In the genomic region with DNA sequence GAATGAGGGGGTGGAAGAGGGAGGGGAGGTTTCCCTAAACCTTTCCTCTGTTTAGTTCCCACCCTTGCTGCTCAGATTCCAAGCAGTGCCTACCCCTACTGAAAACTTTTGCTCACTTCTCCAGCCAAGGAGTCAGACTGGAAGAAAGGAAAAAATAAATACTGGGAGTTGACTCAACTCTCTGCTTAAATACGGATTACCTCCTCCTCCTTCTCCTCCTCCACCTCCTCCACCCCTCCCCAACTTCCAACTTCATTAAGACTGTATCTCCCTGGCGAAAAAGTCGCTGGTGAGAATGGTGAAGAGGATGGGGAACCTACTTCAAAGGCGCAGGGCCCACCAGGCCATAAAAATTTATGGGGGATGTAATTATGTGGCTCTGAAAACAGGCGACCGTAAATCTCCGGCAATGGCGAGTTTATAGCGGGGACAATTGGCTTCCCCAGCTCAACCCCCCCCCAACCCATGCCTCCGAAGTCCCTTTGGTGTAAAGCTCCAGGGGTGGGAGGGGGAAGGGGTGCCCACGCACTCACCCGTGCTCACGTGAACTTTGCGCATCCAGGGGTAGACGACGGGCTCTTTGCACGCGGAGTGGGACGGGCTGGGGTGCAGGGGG, we compare ENCODE assay signal across 8 cellular contexts. TPM values are rescaled to one million over a fixed set of nuclear protein-coding genes. Genes with fewer than 3 reads are reported as not detected.
A peak's percentile ranks its signal among the peaks of the same experiment; 100 is the strongest.
DNase-seq lines count a peak whose midpoint lies in the region; ATAC-seq, FAIRE-seq and TF ChIP-seq lines count a peak whose summit lies in the region.

No MANE protein-coding gene starts in this region.

- H3K36me3 Mint-ChIP-seq in activated T-cell treated with anti-CD3 and anti-CD28 coated beads, Interleukin-2, amount 50 U/mL, for 4 hours (ENCODE audit: insufficient read depth): no peaks in the 10 kb centered on the region
- H3K36me3 Mint-ChIP-seq in WTC11: no peaks in the 10 kb centered on the region

- peaks cover 49% of the 10 kb centered on the region for H3K4me1 Mint-ChIP-seq in activated T-cell treated with anti-CD3 and anti-CD28 coated beads, Interleukin-2, amount 50 U/mL, for 4 hours (ENCODE audit: low read depth)
- H3K4me1 Mint-ChIP-seq in WTC11: peaks cover 43% of the 10 kb centered on the region

- H3K27ac Mint-ChIP-seq in WTC11: no peak overlapping the region

- TF ChIP-seq POLR2A in thyroid gland (IDR thresholded peaks at IDR 0.05): no peak

- WGBS in thyroid gland, 2 donors: 3 to 7% methylated on average over 16 to 19 of the region's 19 CpGs

- no peaks in the 10 kb centered on the region for H3K9me1 ChIP-seq in keratinocyte (ENCODE audit: control insufficient read depth, extremely low read depth, insufficient read depth, low read length)

- H4K20me1 ChIP-seq in keratinocyte (ENCODE audit: control insufficient read depth, extremely low read depth, insufficient read depth, low read length): no peaks in the 10 kb centered on the region

- dilution Hi-C loops in keratinocyte (cut with MboI; ENCODE audit: extremely low pct_ligation_motif_present, low sequenced_read_pairs): no loop called here

- H3K4me3 ChIP-seq in keratinocyte (ENCODE audit: control insufficient read depth in 2 of 3, extremely low read depth in 1 of 3, insufficient read depth in 2 of 3, low read depth in 1 of 3, low read length in 3 of 3) (peak overlapping the region; percentile 58 to 66 (median 60)), thyroid gland (replicated peaks in 1 of 3) (peak overlapping the region in 1 of 3 donors; percentile 24)

- ATAC-seq in activated T-cell treated with anti-CD3 and anti-CD28 coated beads, Interleukin-2, amount 50 U/mL, for 4 hours: peak; percentile 8 to 16
- no peak for ATAC-seq in WTC11
- ATAC-seq in HG03460 (IDR thresholded peaks at IDR 0.05; ENCODE audit: unreplicated experiment): no peak
- no peak for ATAC-seq in GM19463 (IDR thresholded peaks at IDR 0.05; ENCODE audit: unreplicated experiment)

- H3K9me3 ChIP-seq in keratinocyte (ENCODE audit: control insufficient read depth, low read depth, low read length) (no peaks in the 10 kb centered on the region), thyroid gland (no peaks in the 10 kb centered on the region)

- no peaks in the 10 kb centered on the region for H3K9me3 Mint-ChIP-seq in activated T-cell treated with anti-CD3 and anti-CD28 coated beads, Interleukin-2, amount 50 U/mL, for 4 hours
- no peaks in the 10 kb centered on the region for H3K9me3 Mint-ChIP-seq in WTC11

- DNase-seq in activated T-cell treated with anti-CD3 and anti-CD28 coated beads, Interleukin-2, amount 50 U/mL, for 4 hours: no peak
- DNase-seq in activated T-cell treated with anti-CD3 and anti-CD28 coated beads for 4 hours (no peak), WTC11 (ENCODE audit: low spot score) (no peak), keratinocyte (ENCODE audit: low read depth, low spot score) (no peak), thyroid gland (no peak), cerebellum (ENCODE audit: low spot score) (no peak)

- no peak for FAIRE-seq in keratinocyte (lab: Jason Lieb, UNC)

- TF ChIP-seq CTCF in WTC11 (IDR thresholded peaks at IDR 0.05) (no peak), keratinocyte (optimal IDR thresholded peaks at IDR 0.05 in 1 of 3, IDR thresholded peaks at IDR 0.05 in 1 of 3, conservative IDR thresholded peaks at IDR 0.05 in 1 of 3; ENCODE audit: extremely low read depth in 1 of 3, insufficient read depth in 2 of 3, low read length in 3 of 3) (no peak), thyroid gland (IDR thresholded peaks at IDR 0.05) (no peak)

- POLR2A ChIA-PET in WTC11 (lab: Charles Lee): no interaction called here

- H3K79me2 ChIP-seq in keratinocyte (ENCODE audit: control insufficient read depth, insufficient read depth, low read length): no peaks in the 10 kb centered on the region

- H3K4me3 Mint-ChIP-seq in activated T-cell treated with anti-CD3 and anti-CD28 coated beads, Interleukin-2, amount 50 U/mL, for 4 hours: peak overlapping the region; percentile 81
- peak overlapping the region; percentile 48 for H3K4me3 Mint-ChIP-seq in WTC11

- no peak overlapping the region for H2AFZ ChIP-seq in keratinocyte (ENCODE audit: control insufficient read depth, low read length)

- H3K27ac ChIP-seq in keratinocyte (ENCODE audit: control insufficient read depth, insufficient read depth, low read length) (no peak overlapping the region), thyroid gland (peak overlapping the region in 2 of 3 donors; percentile 21 to 33)

- H3K27me3 Mint-ChIP-seq in activated T-cell treated with anti-CD3 and anti-CD28 coated beads, Interleukin-2, amount 50 U/mL, for 4 hours (ENCODE audit: low read depth): peaks cover 43% of the 10 kb centered on the region
- peaks cover 45% of the 10 kb centered on the region; the same call in 1 of the 2 replicates for H3K27me3 Mint-ChIP-seq in WTC11 (ENCODE audit: low read depth)

- H3K9ac ChIP-seq in keratinocyte (ENCODE audit: control insufficient read depth, extremely low read depth, insufficient read depth, low read length): peak overlapping the region; percentile 41

- CTCF ChIA-PET in WTC11 (lab: Charles Lee): interaction anchor here (1.0 to 1.3 kb wide), 2 partner anchors 36 to 59 kb away, joined by 4 read pairs; no protein-coding TSS in a partner anchor

- H3K4me1 ChIP-seq in keratinocyte (ENCODE audit: control insufficient read depth, extremely low read depth, insufficient read depth, low read length) (peaks cover 30% of the 10 kb centered on the region), thyroid gland (peaks cover 0 to 18% of the 10 kb centered on the region in 2 donors)

- peak overlapping the region; percentile 85 for H3K4me2 ChIP-seq in keratinocyte (ENCODE audit: control insufficient read depth, extremely low read depth, insufficient read depth, low read depth, low read length)

- peaks cover 88% of the 10 kb centered on the region for H3K27me3 ChIP-seq in keratinocyte (ENCODE audit: control insufficient read depth, extremely low read depth, insufficient read depth, low read length)
- H3K27me3 ChIP-seq in thyroid gland: peaks cover 72% of the 10 kb centered on the region

- peaks cover 0 to 2% of the 10 kb centered on the region in 2 experiments for H3K36me3 ChIP-seq in keratinocyte (ENCODE audit: control insufficient read depth in 2 of 2, extremely low read depth in 1 of 2, insufficient read depth in 2 of 2, low read length in 2 of 2)
- no peaks in the 10 kb centered on the region for H3K36me3 ChIP-seq in thyroid gland

- intact Hi-C loops in thyroid gland (cut with DNase I): no loop called here

RNA-seq across cellular contexts. Expression of gene HOXB4, which starts 0.7 kb away (rescaled TPM):
- total RNA-seq in activated T-cell treated with anti-CD3 and anti-CD28 coated beads, Interleukin-2, amount 50 U/mL, for 4 hours: 1 to 10 TPM in 2 of 3 donors, under 1 TPM in 1; 0.94 to 1.6 (median 1.4) TPM
- 0.04 TPM in 1 of 3 replicates, not detected in the others for total RNA-seq in WTC11 (2021)
- polyA plus RNA-seq in keratinocyte: 0.46 to 0.89 TPM (median 0.59 TPM) in 3 replicates
- 0.11 TPM for polyA plus RNA-seq in keratinocyte (2011; ENCODE audit: low read depth)
- 0.46 and 0.55 TPM in 2 replicates for polyA plus RNA-seq in keratinocyte (2011; cell fraction: cytosol; rRNA removed)
- polyA plus RNA-seq in keratinocyte (2011; cell fraction: nucleus; rRNA removed): 1.4 and 1.8 TPM in 2 replicates
- 0.30 and 1.2 TPM in 2 replicates for polyA plus RNA-seq in keratinocyte (2012; ENCODE audit: low replicate concordance)
- polyA minus RNA-seq in keratinocyte: 0.19 to 0.92 TPM (median 0.30 TPM) in 3 replicates
- polyA minus RNA-seq in keratinocyte (2011; cell fraction: cytosol; rRNA and poly(A)+ RNA removed): not detected
- 0.21 and 0.70 TPM in 2 replicates for polyA minus RNA-seq in keratinocyte (2011; cell fraction: nucleus; rRNA and poly(A)+ RNA removed)
- 1 to 10 TPM in 1 of 4 donors, under 1 TPM in 3; 0.67 to 1.2 (median 0.80) TPM for total RNA-seq in thyroid gland
- 0.09 TPM for total RNA-seq in cerebellum

RNA-seq across cellular contexts. Expression of gene HOXB3, which starts 12.6 kb away (rescaled TPM):
- total RNA-seq in activated T-cell treated with anti-CD3 and anti-CD28 coated beads, Interleukin-2, amount 50 U/mL, for 4 hours: 1 to 10 TPM in 1 of 3 donors, under 1 TPM in 2; 0.50 to 1.0 (median 0.81) TPM
- total RNA-seq in WTC11 (2021): 0.09 to 0.30 TPM (median 0.11 TPM) in 3 replicates
- polyA plus RNA-seq in keratinocyte: 0.63 to 1.2 TPM (median 1.1 TPM) in 3 replicates
- 0.56 TPM for polyA plus RNA-seq in keratinocyte (2011; ENCODE audit: low read depth)
- 0.47 and 0.49 TPM in 2 replicates for polyA plus RNA-seq in keratinocyte (2011; cell fraction: cytosol; rRNA removed)
- 3.6 and 4.7 TPM in 2 replicates for polyA plus RNA-seq in keratinocyte (2011; cell fraction: nucleus; rRNA removed)
- polyA plus RNA-seq in keratinocyte (2012; ENCODE audit: low replicate concordance): 0.18 and 1.8 TPM in 2 replicates
- 0.30 to 0.72 TPM (median 0.54 TPM) in 3 replicates for polyA minus RNA-seq in keratinocyte
- polyA minus RNA-seq in keratinocyte (2011; cell fraction: cytosol; rRNA and poly(A)+ RNA removed): not detected
- 1.2 and 1.3 TPM in 2 replicates for polyA minus RNA-seq in keratinocyte (2011; cell fraction: nucleus; rRNA and poly(A)+ RNA removed)
- total RNA-seq in thyroid gland: 1 to 10 TPM; 1.5 to 6.7 (median 4.3) TPM
- not detected for total RNA-seq in cerebellum

RNA-seq across cellular contexts. Expression of gene HOXB5, which starts 16.1 kb away (rescaled TPM):
- total RNA-seq in activated T-cell treated with anti-CD3 and anti-CD28 coated beads, Interleukin-2, amount 50 U/mL, for 4 hours: under 1 TPM in 1 of 3 donors, not detected in 2; 0.08 TPM
- total RNA-seq in WTC11 (2021) (not detected in 3 replicates), thyroid gland (1 to 10 TPM in 1 of 4 donors, under 1 TPM in 2, not detected in 1; 0.11 to 1.6 (median 0.49) TPM), cerebellum (not detected)
- polyA plus RNA-seq in keratinocyte: 0.04 to 0.19 TPM in 2 of 3 replicates, not detected in the other
- polyA plus RNA-seq in keratinocyte (2011; ENCODE audit: low read depth): not detected
- polyA plus RNA-seq in keratinocyte (2011; cell fraction: cytosol; rRNA removed): 0.04 TPM in 2 replicates
- 0.10 and 0.16 TPM in 2 replicates for polyA plus RNA-seq in keratinocyte (2011; cell fraction: nucleus; rRNA removed)
- polyA plus RNA-seq in keratinocyte (2012; ENCODE audit: low replicate concordance): 0.07 TPM in 1 of 2 replicates, not detected in the other
- polyA minus RNA-seq in keratinocyte: not detected in 3 replicates
- polyA minus RNA-seq in keratinocyte (2011; cell fraction: cytosol; rRNA and poly(A)+ RNA removed): not detected
- polyA minus RNA-seq in keratinocyte (2011; cell fraction: nucleus; rRNA and poly(A)+ RNA removed): not detected in 2 replicates

RNA-seq across cellular contexts. Expression of gene HOXB6, which starts 27.3 kb away (rescaled TPM):
- total RNA-seq in activated T-cell treated with anti-CD3 and anti-CD28 coated beads, Interleukin-2, amount 50 U/mL, for 4 hours: under 1 TPM in 2 of 3 donors, not detected in 1; 0.24 to 0.27 TPM
- total RNA-seq in WTC11 (2021): 0.11 TPM in 1 of 3 replicates, not detected in the others
- 0.62 to 0.77 TPM (median 0.68 TPM) in 3 replicates for polyA plus RNA-seq in keratinocyte
- not detected for polyA plus RNA-seq in keratinocyte (2011; ENCODE audit: low read depth)
- 0.60 and 1.3 TPM in 2 replicates for polyA plus RNA-seq in keratinocyte (2011; cell fraction: cytosol; rRNA removed)
- polyA plus RNA-seq in keratinocyte (2011; cell fraction: nucleus; rRNA removed): 0.99 and 1.5 TPM in 2 replicates
- polyA plus RNA-seq in keratinocyte (2012; ENCODE audit: low replicate concordance): 0.10 and 0.93 TPM in 2 replicates
- 0.45 to 2.5 TPM (median 0.46 TPM) in 3 replicates for polyA minus RNA-seq in keratinocyte
- 1.3 TPM for polyA minus RNA-seq in keratinocyte (2011; cell fraction: cytosol; rRNA and poly(A)+ RNA removed)
- not detected in 2 replicates for polyA minus RNA-seq in keratinocyte (2011; cell fraction: nucleus; rRNA and poly(A)+ RNA removed)
- total RNA-seq in thyroid gland: 1 to 10 TPM in 2 of 4 donors, under 1 TPM in 2; 0.54 to 4.2 (median 1.3) TPM
- not detected for total RNA-seq in cerebellum

RNA-seq across cellular contexts. Expression of gene HOXB2, which starts 32.5 kb away (rescaled TPM):
- total RNA-seq in activated T-cell treated with anti-CD3 and anti-CD28 coated beads, Interleukin-2, amount 50 U/mL, for 4 hours: 10 to 100 TPM; 12.9 to 21.3 (median 12.9) TPM
- total RNA-seq in WTC11 (2021) (1.3 to 3.7 TPM (median 2.0 TPM) in 3 replicates), thyroid gland (1 to 10 TPM; 2.6 to 9.4 (median 5.2) TPM), cerebellum (not detected)
- 3.0 to 5.7 TPM (median 3.8 TPM) in 3 replicates for polyA plus RNA-seq in keratinocyte
- polyA plus RNA-seq in keratinocyte (2011; ENCODE audit: low read depth): not detected
- 4.2 and 4.6 TPM in 2 replicates for polyA plus RNA-seq in keratinocyte (2011; cell fraction: cytosol; rRNA removed)
- 7.0 and 9.2 TPM in 2 replicates for polyA plus RNA-seq in keratinocyte (2011; cell fraction: nucleus; rRNA removed)
- polyA plus RNA-seq in keratinocyte (2012; ENCODE audit: low replicate concordance): 1.9 and 7.8 TPM in 2 replicates
- polyA minus RNA-seq in keratinocyte: 0.33 to 1.6 TPM (median 0.58 TPM) in 3 replicates
- 3.3 TPM for polyA minus RNA-seq in keratinocyte (2011; cell fraction: cytosol; rRNA and poly(A)+ RNA removed)
- polyA minus RNA-seq in keratinocyte (2011; cell fraction: nucleus; rRNA and poly(A)+ RNA removed): 0.53 and 0.85 TPM in 2 replicates

Comparison
In these comparisons a context has a peak if more than half of its experiments do, and no peak if none do; other contexts are left out.
1. ATAC-seq: peak in activated T-cell treated with anti-CD3 and anti-CD28 coated beads, Interleukin-2, amount 50 U/mL, for 4 hours (2 of 2); none in WTC11 (single experiment), HG03460 (single experiment) and GM19463 (single experiment).